Comparison of ENCODE assay signal across 1 cellular context in the genomic region with DNA sequence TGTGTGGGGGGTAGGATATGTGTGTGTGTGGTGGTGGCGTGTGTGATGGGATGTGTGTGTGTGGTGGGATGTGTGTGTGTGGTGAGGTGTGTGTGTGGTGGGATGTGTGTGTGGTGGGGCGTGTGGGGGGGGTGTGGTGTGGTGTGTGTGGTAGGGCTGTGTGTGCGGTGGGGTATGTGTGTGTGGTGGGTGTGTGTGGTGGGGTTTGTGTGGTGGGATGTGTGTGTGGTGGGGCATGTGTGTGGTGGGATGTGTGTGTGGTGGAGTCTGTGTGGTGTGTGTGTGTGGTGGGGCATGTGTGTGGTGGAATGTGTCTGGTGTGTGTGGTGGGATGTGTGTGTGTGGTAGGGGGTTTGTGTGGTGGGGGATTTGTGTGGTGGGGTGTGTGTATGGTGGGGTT.
TF ChIP-seq lines count a peak whose summit lies in the region.

No MANE protein-coding gene starts in this region.

TF ChIP-seq in WTC11, 78 proteins besides CTCF, POLR2A, EP300 and RAD21 (continued from another document):
- TF ChIP-seq, protein P1, sequence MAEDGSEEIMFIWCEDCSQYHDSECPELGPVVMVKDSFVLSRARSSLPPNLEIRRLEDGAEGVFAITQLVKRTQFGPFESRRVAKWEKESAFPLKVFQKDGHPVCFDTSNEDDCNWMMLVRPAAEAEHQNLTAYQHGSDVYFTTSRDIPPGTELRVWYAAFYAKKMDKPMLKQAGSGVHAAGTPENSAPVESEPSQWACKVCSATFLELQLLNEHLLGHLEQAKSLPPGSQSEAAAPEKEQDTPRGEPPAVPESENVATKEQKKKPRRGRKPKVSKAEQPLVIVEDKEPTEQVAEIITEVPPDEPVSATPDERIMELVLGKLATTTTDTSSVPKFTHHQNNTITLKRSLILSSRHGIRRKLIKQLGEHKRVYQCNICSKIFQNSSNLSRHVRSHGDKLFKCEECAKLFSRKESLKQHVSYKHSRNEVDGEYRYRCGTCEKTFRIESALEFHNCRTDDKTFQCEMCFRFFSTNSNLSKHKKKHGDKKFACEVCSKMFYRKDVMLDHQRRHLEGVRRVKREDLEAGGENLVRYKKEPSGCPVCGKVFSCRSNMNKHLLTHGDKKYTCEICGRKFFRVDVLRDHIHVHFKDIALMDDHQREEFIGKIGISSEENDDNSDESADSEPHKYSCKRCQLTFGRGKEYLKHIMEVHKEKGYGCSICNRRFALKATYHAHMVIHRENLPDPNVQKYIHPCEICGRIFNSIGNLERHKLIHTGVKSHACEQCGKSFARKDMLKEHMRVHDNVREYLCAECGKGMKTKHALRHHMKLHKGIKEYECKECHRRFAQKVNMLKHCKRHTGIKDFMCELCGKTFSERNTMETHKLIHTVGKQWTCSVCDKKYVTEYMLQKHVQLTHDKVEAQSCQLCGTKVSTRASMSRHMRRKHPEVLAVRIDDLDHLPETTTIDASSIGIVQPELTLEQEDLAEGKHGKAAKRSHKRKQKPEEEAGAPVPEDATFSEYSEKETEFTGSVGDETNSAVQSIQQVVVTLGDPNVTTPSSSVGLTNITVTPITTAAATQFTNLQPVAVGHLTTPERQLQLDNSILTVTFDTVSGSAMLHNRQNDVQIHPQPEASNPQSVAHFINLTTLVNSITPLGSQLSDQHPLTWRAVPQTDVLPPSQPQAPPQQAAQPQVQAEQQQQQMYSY (CRISPR knock-in tag; IDR thresholded peaks at IDR 0.05): no peak
- TF ChIP-seq, protein P2, sequence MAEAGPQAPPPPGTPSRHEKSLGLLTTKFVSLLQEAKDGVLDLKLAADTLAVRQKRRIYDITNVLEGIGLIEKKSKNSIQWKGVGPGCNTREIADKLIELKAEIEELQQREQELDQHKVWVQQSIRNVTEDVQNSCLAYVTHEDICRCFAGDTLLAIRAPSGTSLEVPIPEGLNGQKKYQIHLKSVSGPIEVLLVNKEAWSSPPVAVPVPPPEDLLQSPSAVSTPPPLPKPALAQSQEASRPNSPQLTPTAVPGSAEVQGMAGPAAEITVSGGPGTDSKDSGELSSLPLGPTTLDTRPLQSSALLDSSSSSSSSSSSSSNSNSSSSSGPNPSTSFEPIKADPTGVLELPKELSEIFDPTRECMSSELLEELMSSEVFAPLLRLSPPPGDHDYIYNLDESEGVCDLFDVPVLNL (CRISPR knock-in tag; IDR thresholded peaks at IDR 0.05; ENCODE audit: borderline replicate concordance, low read depth): no peak
- no peak for TF ChIP-seq ZNF121 (CRISPR knock-in tag; IDR thresholded peaks at IDR 0.05)
- TF ChIP-seq, protein P3, sequence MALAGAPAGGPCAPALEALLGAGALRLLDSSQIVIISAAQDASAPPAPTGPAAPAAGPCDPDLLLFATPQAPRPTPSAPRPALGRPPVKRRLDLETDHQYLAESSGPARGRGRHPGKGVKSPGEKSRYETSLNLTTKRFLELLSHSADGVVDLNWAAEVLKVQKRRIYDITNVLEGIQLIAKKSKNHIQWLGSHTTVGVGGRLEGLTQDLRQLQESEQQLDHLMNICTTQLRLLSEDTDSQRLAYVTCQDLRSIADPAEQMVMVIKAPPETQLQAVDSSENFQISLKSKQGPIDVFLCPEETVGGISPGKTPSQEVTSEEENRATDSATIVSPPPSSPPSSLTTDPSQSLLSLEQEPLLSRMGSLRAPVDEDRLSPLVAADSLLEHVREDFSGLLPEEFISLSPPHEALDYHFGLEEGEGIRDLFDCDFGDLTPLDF (CRISPR knock-in tag; IDR thresholded peaks at IDR 0.05): no peak
- TF ChIP-seq FOXP1 (CRISPR knock-in tag; IDR thresholded peaks at IDR 0.05; ENCODE audit: borderline replicate concordance): no peak
- TF ChIP-seq, protein P4, sequence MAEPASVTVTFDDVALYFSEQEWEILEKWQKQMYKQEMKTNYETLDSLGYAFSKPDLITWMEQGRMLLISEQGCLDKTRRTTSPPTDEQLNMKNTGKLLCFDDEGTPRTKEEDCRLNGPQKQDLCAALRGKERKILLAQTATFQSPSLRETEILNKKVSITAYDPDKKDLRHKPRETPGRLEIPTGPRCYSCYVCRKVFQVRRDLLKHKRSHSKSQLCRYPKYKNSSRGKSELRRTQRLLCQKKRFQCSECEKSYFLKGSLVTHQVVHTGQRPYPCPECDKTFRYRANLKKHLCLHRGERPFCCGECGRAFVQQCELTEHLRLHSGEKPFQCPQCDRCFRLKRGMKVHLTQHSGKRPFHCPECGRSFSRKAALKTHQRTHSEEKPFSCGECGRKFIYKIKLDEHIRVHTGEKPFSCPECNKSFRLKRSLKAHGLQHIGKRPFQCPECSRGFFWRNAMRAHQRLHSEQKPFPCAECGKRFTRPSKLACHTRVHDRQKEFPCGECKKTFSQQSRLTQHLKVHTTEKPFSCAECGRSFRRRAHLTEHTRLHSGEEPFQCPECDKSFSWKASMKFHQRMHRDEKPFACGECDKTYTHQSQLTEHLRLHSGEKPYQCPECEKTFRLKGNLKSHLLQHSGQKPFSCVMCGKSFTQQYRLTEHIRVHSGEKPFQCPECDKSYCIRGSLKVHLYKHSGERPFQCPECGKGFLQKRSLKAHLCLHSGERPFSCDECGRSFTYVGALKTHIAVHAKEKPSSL (CRISPR knock-in tag; conservative IDR thresholded peaks at IDR 0.05): no peak
TF ChIP-seq in WTC11: peak in this region for 0.
